11 cellular contexts compared by ENCODE assay signal in genomic region chr11:33266418-33267215, GRCh38. TPM values are rescaled to one million over a fixed set of nuclear protein-coding genes. Genes with fewer than 3 reads are reported as not detected.
DNase-seq lines count a peak whose midpoint lies in the region; ATAC-seq and TF ChIP-seq lines count a peak whose summit lies in the region.
"Had no signal": no experiment of that assay in that cellular context is flagged by ENCODE, and none has a peak within 500 bp of the region (broad histone marks: within the 10 kb centered on the region; RNA-seq: fewer than 3 reads in every experiment).

No MANE protein-coding gene starts in this region.

- no peaks in the 10 kb centered on the region for H3K27me3 ChIP-seq in SJSA1 (replicated peaks)
- H3K27me3 ChIP-seq in psoas muscle (ENCODE audit: insufficient read depth in 3 of 3, low read length in 2 of 3) = no peaks in the 10 kb centered on the region

- H3K9me3 ChIP-seq in SJSA1 (replicated peaks) (no peaks in the 10 kb centered on the region), psoas muscle (no peaks in the 10 kb centered on the region)

- DNase-seq in H4 (ENCODE audit: low spot score) (peak; percentile 91), SJSA1 (ENCODE audit: low read depth in 1 of 2, low spot score in 2 of 2) (peak in 1 of 2 experiments; percentile 12), fibroblast of the aortic adventitia (ENCODE audit: low read depth) (peak; percentile 83), psoas muscle (peak in 1 of 2 donors; percentile 44), SK-N-DZ (ENCODE audit: low spot score) (no peak), GM10266 (ENCODE audit: extremely low spot score) (no peak)
- DNase-seq: DMS79 treated with DMSO at 0.1 percent for 48 hours; Kasumi-1; stimulated activated naive CD4-positive, alpha-beta T cell treated with Interleukin-2 at 50 U/mL for 16 hours had no signal

- peak overlapping the region; percentile 41 for H3K27ac ChIP-seq in SJSA1
- peak overlapping the region; percentile 11 for H3K27ac ChIP-seq in psoas muscle

- H3K4me1 ChIP-seq in SJSA1 (replicated peaks) = peaks cover 10% of the 10 kb centered on the region
- H3K4me1 ChIP-seq in psoas muscle = peaks cover 84% of the 10 kb centered on the region

- no peak for TF ChIP-seq CTCF in fibroblast of the aortic adventitia (IDR thresholded peaks at IDR 0.05; ENCODE audit: insufficient read depth, low read length)
- no peak for TF ChIP-seq CTCF in psoas muscle (IDR thresholded peaks at IDR 0.05)
- TF ChIP-seq CTCF in GM10266 (IDR thresholded peaks at IDR 0.05; ENCODE audit: control insufficient read depth, insufficient read depth, low read depth, missing control alignments) = no peak

- peak in 2 of 4 donors; percentile 36 to 46 for ATAC-seq in psoas muscle
- ATAC-seq in HG03280 (IDR thresholded peaks at IDR 0.05; ENCODE audit: unreplicated experiment) = no peak
- ATAC-seq in HG03095 (IDR thresholded peaks at IDR 0.05; ENCODE audit: unreplicated experiment) = no peak

- H3K4me3 ChIP-seq in SJSA1 (no peak overlapping the region), fibroblast of the aortic adventitia (ENCODE audit: low read depth, low read length) (no peak overlapping the region), psoas muscle (no peak overlapping the region)

- 48 to 55% (median 54%) methylated on average over 8 of the region's 8 CpGs for WGBS in psoas muscle, 3 donors

- peaks cover 3% of the 10 kb centered on the region for H3K36me3 ChIP-seq in SJSA1
- no peaks in the 10 kb centered on the region for H3K36me3 ChIP-seq in psoas muscle (ENCODE audit: insufficient read depth in 1 of 2, low read depth in 1 of 2)

- intact Hi-C loops in psoas muscle (cut with DNase I) = no loop called here

RNA-seq across cellular contexts. Expression of gene HIPK3, which starts 9.4 kb away (rescaled TPM):
- total RNA-seq in H4 (2014; rRNA removed; shearing (Covaris generic)) = 36.5 and 37.5 TPM in 2 replicates
- total RNA-seq in SJSA1 (2014; rRNA removed; shearing (Covaris generic)) = 42.9 and 58.6 TPM in 2 replicates
- total RNA-seq in fibroblast of the aortic adventitia (ENCODE audit: low replicate concordance) = 164 and 369 TPM in 2 replicates
- total RNA-seq in psoas muscle = 100 to 1,000 TPM; 119 to 155 (median 134) TPM
- 10 to 100 TPM in 2 of 3 donors, 1 to 10 TPM in 1; 7.8 to 64.2 (median 25.5) TPM for polyA plus RNA-seq in psoas muscle
- 4.5 and 5.2 TPM in 2 replicates for polyA plus RNA-seq in SK-N-DZ (2014; cell fraction: cytosol; rRNA removed)
- 5.6 and 7.9 TPM in 2 replicates for polyA plus RNA-seq in SK-N-DZ (2014; cell fraction: nucleus; rRNA removed)

Comparison
In these comparisons a context has a peak if more than half of its experiments do, and no peak if none do; other contexts are left out.
1. DNase-seq: peak in H4 (single experiment) and fibroblast of the aortic adventitia (single experiment); none in SK-N-DZ (single experiment) and GM10266 (single experiment).